29 cellular contexts compared by ENCODE assay signal in genomic region chr10:48514263-48514662, GRCh38.
"Had no signal": no experiment of that assay in that cellular context is flagged by ENCODE, and none has a peak within 500 bp of the region (broad histone marks: within the 10 kb centered on the region; RNA-seq: fewer than 3 reads in every experiment).

No MANE protein-coding gene starts in this region.

- H3K9me3 ChIP-seq: suprapubic skin, testis, thyroid gland, upper lobe of right lung had no signal

- H3K27ac Mint-ChIP-seq: stimulated activated effector memory CD8-positive, alpha-beta T cell treated with anti-CD3 and anti-CD28 coated beads, Interleukin-12 subunit alpha, Interleukin-12 subunit beta, amount 100 ng/mL, for 72 hours; stimulated activated memory B cell treated with anti-CD40 and anti-IgM and Interleukin-4, amounts not matched to agents 10 μg/mL and 1 μg/mL and 100 μg/mL, for 72 hours; stimulated activated naive B cell treated with anti-CD40 and anti-IgM and Interleukin-4, amounts not matched to agents 10 μg/mL and 1 μg/mL and 100 μg/mL, for 72 hours; stimulated activated naive CD8-positive, alpha-beta T cell treated with anti-CD3 and anti-CD28 coated beads, Interleukin-15, Interleukin-2, amounts not matched to agents 100 ng/mL and 50 ng/mL, for 24 hours; type B pancreatic cell had no signal

- ATAC-seq: stimulated activated effector memory CD8-positive, alpha-beta T cell treated with anti-CD3 and anti-CD28 coated beads, Interleukin-12 subunit alpha, Interleukin-12 subunit beta, amount 100 ng/mL, for 72 hours; stimulated activated memory B cell treated with anti-CD40 and anti-IgM and Interleukin-4, amounts not matched to agents 10 μg/mL and 1 μg/mL and 100 μg/mL, for 72 hours; stimulated activated naive B cell treated with anti-CD40 and anti-IgM and Interleukin-4, amounts not matched to agents 10 μg/mL and 1 μg/mL and 100 μg/mL, for 72 hours; stimulated activated naive CD8-positive, alpha-beta T cell treated with anti-CD3 and anti-CD28 coated beads, Interleukin-15, amount 100 ng/mL, for 72 hours; stimulated activated naive CD8-positive, alpha-beta T cell treated with anti-CD3 and anti-CD28 coated beads, Interleukin-15, Interleukin-2, amounts not matched to agents 100 U/mL and 50 U/mL, for 24 hours; upper lobe of right lung had no signal

- DNase-seq: stimulated activated CD4-positive, alpha-beta T cell treated with anti-CD3 and anti-CD28 coated beads, Interleukin-2, amount 100 ng/mL, for 48 hours; stimulated activated CD4-positive, alpha-beta T cell treated with anti-CD3 and anti-CD28 coated beads, Interleukin-4, amount 100 ng/mL, for 1 hour; stimulated activated CD4-positive, alpha-beta T cell treated with anti-CD3 and anti-CD28 coated beads, Interleukin-4, amount 100 ng/mL, for 24 hours; stimulated activated CD4-positive, alpha-beta T cell treated with anti-CD3 and anti-CD28 coated beads, Interleukin-4, amount 100 ng/mL, for 4 hours; stimulated activated CD8-positive, alpha-beta memory T cell treated with anti-CD3 and anti-CD28 coated beads, Interleukin-4, amount 100 ng/mL, for 48 hours; stimulated activated naive B cell treated with anti-CD40 and anti-IgM and Interleukin-4, amounts not matched to agents 10 μg/mL and 1 μg/mL and 100 μg/mL, for 72 hours; stimulated activated naive CD4-positive, alpha-beta T cell; stimulated activated naive CD4-positive, alpha-beta T cell treated with Interleukin-2 at 50 U/mL for 16 hours; stimulated activated naive CD8-positive, alpha-beta T cell treated with anti-CD3 and anti-CD28 coated beads, Interleukin-15, amount 100 ng/mL, for 72 hours; stimulated activated naive CD8-positive, alpha-beta T cell treated with anti-CD3 and anti-CD28 coated beads, Interleukin-15, Interleukin-2, amounts not matched to agents 100 U/mL and 50 U/mL, for 24 hours; stomach; substantia nigra; testis; thyroid gland; tibial artery; transverse colon; trophoblast cell; upper lobe of left lung; upper lobe of right lung; uterus had no signal

- H3K27me3 ChIP-seq: stomach, suprapubic skin, testis, thyroid gland, tibial artery, tibial nerve, transverse colon, upper lobe of right lung, uterus, vagina had no signal

- FAIRE-seq: urothelium cell line had no signal

- H3K4me1 ChIP-seq: suprapubic skin, testis, tibial artery, transverse colon, uterus, vagina had no signal

- H3K27ac ChIP-seq: stomach, suprapubic skin, testis, thoracic aorta, thyroid gland, tibial artery, tibial nerve, transverse colon, upper lobe of left lung, upper lobe of right lung, uterus, vagina had no signal

- H3K36me3 ChIP-seq: stomach, suprapubic skin, thoracic aorta, thyroid gland, tibial artery, tibial nerve, transverse colon, upper lobe of left lung, upper lobe of right lung, uterus, vagina had no signal

- H3K4me3 Mint-ChIP-seq: stimulated activated effector memory CD8-positive, alpha-beta T cell treated with anti-CD3 and anti-CD28 coated beads, Interleukin-12 subunit alpha, Interleukin-12 subunit beta, amount 100 ng/mL, for 72 hours; stimulated activated memory B cell treated with anti-CD40 and anti-IgM and Interleukin-4, amounts not matched to agents 10 μg/mL and 1 μg/mL and 100 μg/mL, for 72 hours; stimulated activated naive B cell treated with anti-CD40 and anti-IgM and Interleukin-4, amounts not matched to agents 10 μg/mL and 1 μg/mL and 100 μg/mL, for 72 hours; stimulated activated naive CD8-positive, alpha-beta T cell treated with anti-CD3 and anti-CD28 coated beads, Interleukin-15, amount 100 ng/mL, for 72 hours; stimulated activated naive CD8-positive, alpha-beta T cell treated with anti-CD3 and anti-CD28 coated beads, Interleukin-15, Interleukin-2, amounts not matched to agents 100 ng/mL and 50 ng/mL, for 24 hours; type B pancreatic cell had no signal

- H3K4me3 ChIP-seq: stomach, suprapubic skin, testis, thoracic aorta, thyroid gland, tibial artery, tibial nerve, transverse colon, upper lobe of left lung, upper lobe of right lung, uterus, vagina had no signal

- H3K36me3 Mint-ChIP-seq: stimulated activated effector memory CD8-positive, alpha-beta T cell treated with anti-CD3 and anti-CD28 coated beads, Interleukin-12 subunit alpha, Interleukin-12 subunit beta, amount 100 ng/mL, for 72 hours; type B pancreatic cell had no signal
